Comparison of ENCODE assay signal across 21 cellular contexts in the genomic region with DNA sequence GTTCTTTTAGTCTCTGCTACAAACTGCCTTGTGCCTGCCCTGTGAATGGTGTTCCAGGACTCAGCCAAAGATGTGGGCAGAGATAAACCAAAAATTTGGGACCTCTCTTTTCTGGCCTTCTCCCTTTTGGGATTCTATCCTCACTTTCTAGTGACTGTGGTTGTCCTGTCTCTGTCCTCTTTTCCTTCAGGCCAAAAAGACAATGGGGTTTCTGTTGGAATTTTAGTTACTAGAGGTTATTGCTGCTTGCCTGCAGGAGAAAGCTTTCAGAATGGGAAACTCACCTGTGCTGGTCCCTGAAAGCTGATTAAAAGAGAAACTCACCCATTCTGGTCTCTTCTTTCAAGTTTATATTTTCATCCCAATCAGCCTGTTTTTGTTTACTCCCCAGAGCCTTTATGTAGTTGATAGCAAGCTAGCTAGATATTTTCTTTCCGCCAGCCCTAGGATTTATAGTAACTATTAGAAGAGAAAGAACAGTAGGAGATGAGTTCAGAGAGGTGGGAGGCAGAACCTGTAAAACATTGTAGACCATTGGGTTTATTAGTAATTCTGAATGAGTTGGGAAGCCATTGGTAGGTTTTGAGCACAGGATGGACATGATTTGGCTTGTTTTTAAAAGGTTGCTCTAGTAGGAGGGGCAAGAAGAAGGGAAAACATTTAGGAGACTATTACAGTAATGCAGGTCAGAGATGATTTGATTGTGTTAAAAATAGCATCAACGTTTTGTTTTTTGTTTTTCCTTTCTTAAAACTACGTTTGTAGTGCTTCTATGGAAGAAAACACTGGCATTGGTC.
A peak's percentile ranks its signal among the peaks of the same experiment; 100 is the strongest.
DNase-seq lines count a peak whose midpoint lies in the region; ATAC-seq, FAIRE-seq and TF ChIP-seq lines count a peak whose summit lies in the region.
"Had no signal": no experiment of that assay in that cellular context is flagged by ENCODE, and none has a peak within 500 bp of the region (broad histone marks: within the 10 kb centered on the region; RNA-seq: fewer than 3 reads in every experiment).

No MANE protein-coding gene starts in this region.

- H3K27me3 Mint-ChIP-seq in WTC11 (ENCODE audit: low read depth): no peaks in the 10 kb centered on the region
- H3K27me3 Mint-ChIP-seq in progenitor cell of endocrine pancreas: no peaks in the 10 kb centered on the region
- H3K27me3 Mint-ChIP-seq: activated naive CD4-positive, alpha-beta T cell treated with anti-CD3 and anti-CD28 coated beads, Interleukin-2, amount 50 U/mL, for 24 hours had no signal

- H3K9me3 Mint-ChIP-seq in WTC11 (no peaks in the 10 kb centered on the region), progenitor cell of endocrine pancreas (ENCODE audit: low read depth) (no peaks in the 10 kb centered on the region)
- H3K9me3 Mint-ChIP-seq: activated naive CD4-positive, alpha-beta T cell treated with anti-CD3 and anti-CD28 coated beads, Interleukin-2, amount 50 U/mL, for 24 hours had no signal

- DNase-seq in GM18507 (ENCODE audit: extremely low spot score, insufficient read length, low read depth): no peak
- no peak for DNase-seq in WTC11 (ENCODE audit: low spot score)
- no peak for DNase-seq in epithelial cell of prostate (ENCODE audit: low read depth, low spot score)
- no peak for DNase-seq in progenitor cell of endocrine pancreas (ENCODE audit: low spot score, unreplicated experiment)
- no peak for DNase-seq in dedifferentiated amniotic fluid mesenchymal stem cell (ENCODE audit: extremely low spot score)
- DNase-seq in pons (ENCODE audit: low spot score): no peak
- DNase-seq: activated CD8-positive, alpha-beta memory T cell treated with anti-CD3 and anti-CD28 coated beads for 24 hours; activated T-cell treated with anti-CD3 and anti-CD28 coated beads, Interleukin-2, amount 50 U/mL, for 48 hours; DND-41; left colon; NCI-H82 had no signal

- H3K4me3 Mint-ChIP-seq in WTC11 (no peak overlapping the region), progenitor cell of endocrine pancreas (ENCODE audit: low read depth) (no peak overlapping the region)
- H3K4me3 Mint-ChIP-seq: activated naive CD4-positive, alpha-beta T cell treated with anti-CD3 and anti-CD28 coated beads, Interleukin-2, amount 50 U/mL, for 24 hours had no signal

- peaks cover 44% of the 10 kb centered on the region for H3K4me1 Mint-ChIP-seq in WTC11
- peaks cover 39% of the 10 kb centered on the region for H3K4me1 Mint-ChIP-seq in progenitor cell of endocrine pancreas (ENCODE audit: low read depth)

- FAIRE-seq in GM18507 (lab: Jason Lieb, UNC): peak; percentile 59
- FAIRE-seq: H54, HepG2 had no signal

- CTCF ChIA-PET in WTC11 (lab: Charles Lee): no interaction called here

- H3K27ac Mint-ChIP-seq in WTC11 (peak overlapping the region; percentile 67), progenitor cell of endocrine pancreas (peak overlapping the region; percentile 13)
- H3K27ac Mint-ChIP-seq: activated naive CD4-positive, alpha-beta T cell treated with anti-CD3 and anti-CD28 coated beads, Interleukin-2, amount 50 U/mL, for 24 hours had no signal

- ATAC-seq in WTC11 (peak; percentile 51), HG03342 (IDR thresholded peaks at IDR 0.05; ENCODE audit: unreplicated experiment) (no peak), GM18519 (IDR thresholded peaks at IDR 0.05; ENCODE audit: low FRiP score, unreplicated experiment) (no peak)
- ATAC-seq: esophagus mucosa, gastroesophageal sphincter, HepG2, left colon, Panc1 had no signal

- H3K36me3 Mint-ChIP-seq in WTC11 (no peaks in the 10 kb centered on the region), progenitor cell of endocrine pancreas (ENCODE audit: insufficient read depth) (no peaks in the 10 kb centered on the region)
- H3K36me3 Mint-ChIP-seq: activated naive CD4-positive, alpha-beta T cell treated with anti-CD3 and anti-CD28 coated beads, Interleukin-2, amount 50 U/mL, for 24 hours had no signal

- POLR2A ChIA-PET in WTC11 (lab: Charles Lee): no interaction called here

- H3K27ac ChIP-seq in epithelial cell of prostate: peak overlapping the region; percentile 87
- H3K27ac ChIP-seq: gastroesophageal sphincter, SK-N-MC, tibial nerve had no signal

- TF ChIP-seq CTCF in WTC11 (IDR thresholded peaks at IDR 0.05) (no peak), progenitor cell of endocrine pancreas (IDR thresholded peaks at IDR 0.05; ENCODE audit: unreplicated experiment) (no peak)

TF ChIP-seq in WTC11, 78 proteins besides CTCF, POLR2A, EP300 and RAD21:
- TF ChIP-seq FOXP1 (CRISPR knock-in tag; IDR thresholded peaks at IDR 0.05; ENCODE audit: borderline replicate concordance) (no peak), ZBTB21 (CRISPR knock-in tag; IDR thresholded peaks at IDR 0.05; ENCODE audit: borderline replicate concordance) (no peak), NR3C1 (CRISPR knock-in tag; conservative IDR thresholded peaks at IDR 0.05; ENCODE audit: low read depth) (no peak), TEAD1 (CRISPR knock-in tag; IDR thresholded peaks at IDR 0.05) (no peak), GTF2I (CRISPR knock-in tag; conservative IDR thresholded peaks at IDR 0.05) (no peak), ZNF263 (CRISPR knock-in tag; IDR thresholded peaks at IDR 0.05; ENCODE audit: low read depth) (no peak), TEAD4 (CRISPR knock-in tag; IDR thresholded peaks at IDR 0.05) (no peak), RORB (CRISPR knock-in tag; IDR thresholded peaks at IDR 0.05) (no peak), MYBL2 (CRISPR knock-in tag; IDR thresholded peaks at IDR 0.05) (no peak)
- TF ChIP-seq, protein P1, sequence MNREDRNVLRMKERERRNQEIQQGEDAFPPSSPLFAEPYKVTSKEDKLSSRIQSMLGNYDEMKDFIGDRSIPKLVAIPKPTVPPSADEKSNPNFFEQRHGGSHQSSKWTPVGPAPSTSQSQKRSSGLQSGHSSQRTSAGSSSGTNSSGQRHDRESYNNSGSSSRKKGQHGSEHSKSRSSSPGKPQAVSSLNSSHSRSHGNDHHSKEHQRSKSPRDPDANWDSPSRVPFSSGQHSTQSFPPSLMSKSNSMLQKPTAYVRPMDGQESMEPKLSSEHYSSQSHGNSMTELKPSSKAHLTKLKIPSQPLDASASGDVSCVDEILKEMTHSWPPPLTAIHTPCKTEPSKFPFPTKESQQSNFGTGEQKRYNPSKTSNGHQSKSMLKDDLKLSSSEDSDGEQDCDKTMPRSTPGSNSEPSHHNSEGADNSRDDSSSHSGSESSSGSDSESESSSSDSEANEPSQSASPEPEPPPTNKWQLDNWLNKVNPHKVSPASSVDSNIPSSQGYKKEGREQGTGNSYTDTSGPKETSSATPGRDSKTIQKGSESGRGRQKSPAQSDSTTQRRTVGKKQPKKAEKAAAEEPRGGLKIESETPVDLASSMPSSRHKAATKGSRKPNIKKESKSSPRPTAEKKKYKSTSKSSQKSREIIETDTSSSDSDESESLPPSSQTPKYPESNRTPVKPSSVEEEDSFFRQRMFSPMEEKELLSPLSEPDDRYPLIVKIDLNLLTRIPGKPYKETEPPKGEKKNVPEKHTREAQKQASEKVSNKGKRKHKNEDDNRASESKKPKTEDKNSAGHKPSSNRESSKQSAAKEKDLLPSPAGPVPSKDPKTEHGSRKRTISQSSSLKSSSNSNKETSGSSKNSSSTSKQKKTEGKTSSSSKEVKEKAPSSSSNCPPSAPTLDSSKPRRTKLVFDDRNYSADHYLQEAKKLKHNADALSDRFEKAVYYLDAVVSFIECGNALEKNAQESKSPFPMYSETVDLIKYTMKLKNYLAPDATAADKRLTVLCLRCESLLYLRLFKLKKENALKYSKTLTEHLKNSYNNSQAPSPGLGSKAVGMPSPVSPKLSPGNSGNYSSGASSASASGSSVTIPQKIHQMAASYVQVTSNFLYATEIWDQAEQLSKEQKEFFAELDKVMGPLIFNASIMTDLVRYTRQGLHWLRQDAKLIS (CRISPR knock-in tag; IDR thresholded peaks at IDR 0.05; ENCODE audit: borderline replicate concordance): no peak
- TF ChIP-seq, protein P2, sequence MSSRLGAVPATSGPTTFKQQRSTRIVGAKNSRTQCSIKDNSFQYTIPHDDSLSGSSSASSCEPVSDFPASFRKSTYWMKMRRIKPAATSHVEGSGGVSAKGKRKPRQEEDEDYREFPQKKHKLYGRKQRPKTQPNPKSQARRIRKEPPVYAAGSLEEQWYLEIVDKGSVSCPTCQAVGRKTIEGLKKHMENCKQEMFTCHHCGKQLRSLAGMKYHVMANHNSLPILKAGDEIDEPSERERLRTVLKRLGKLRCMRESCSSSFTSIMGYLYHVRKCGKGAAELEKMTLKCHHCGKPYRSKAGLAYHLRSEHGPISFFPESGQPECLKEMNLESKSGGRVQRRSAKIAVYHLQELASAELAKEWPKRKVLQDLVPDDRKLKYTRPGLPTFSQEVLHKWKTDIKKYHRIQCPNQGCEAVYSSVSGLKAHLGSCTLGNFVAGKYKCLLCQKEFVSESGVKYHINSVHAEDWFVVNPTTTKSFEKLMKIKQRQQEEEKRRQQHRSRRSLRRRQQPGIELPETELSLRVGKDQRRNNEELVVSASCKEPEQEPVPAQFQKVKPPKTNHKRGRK (CRISPR knock-in tag; IDR thresholded peaks at IDR 0.05; ENCODE audit: borderline replicate concordance): no peak
- TF ChIP-seq, protein P3, sequence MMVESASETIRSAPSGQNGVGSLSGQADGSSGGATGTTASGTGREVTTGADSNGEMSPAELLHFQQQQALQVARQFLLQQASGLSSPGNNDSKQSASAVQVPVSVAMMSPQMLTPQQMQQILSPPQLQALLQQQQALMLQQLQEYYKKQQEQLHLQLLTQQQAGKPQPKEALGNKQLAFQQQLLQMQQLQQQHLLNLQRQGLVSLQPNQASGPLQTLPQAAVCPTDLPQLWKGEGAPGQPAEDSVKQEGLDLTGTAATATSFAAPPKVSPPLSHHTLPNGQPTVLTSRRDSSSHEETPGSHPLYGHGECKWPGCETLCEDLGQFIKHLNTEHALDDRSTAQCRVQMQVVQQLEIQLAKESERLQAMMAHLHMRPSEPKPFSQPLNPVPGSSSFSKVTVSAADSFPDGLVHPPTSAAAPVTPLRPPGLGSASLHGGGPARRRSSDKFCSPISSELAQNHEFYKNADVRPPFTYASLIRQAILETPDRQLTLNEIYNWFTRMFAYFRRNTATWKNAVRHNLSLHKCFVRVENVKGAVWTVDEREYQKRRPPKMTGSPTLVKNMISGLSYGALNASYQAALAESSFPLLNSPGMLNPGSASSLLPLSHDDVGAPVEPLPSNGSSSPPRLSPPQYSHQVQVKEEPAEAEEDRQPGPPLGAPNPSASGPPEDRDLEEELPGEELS (CRISPR knock-in tag; IDR thresholded peaks at IDR 0.05): no peak
- TF ChIP-seq, protein P4, sequence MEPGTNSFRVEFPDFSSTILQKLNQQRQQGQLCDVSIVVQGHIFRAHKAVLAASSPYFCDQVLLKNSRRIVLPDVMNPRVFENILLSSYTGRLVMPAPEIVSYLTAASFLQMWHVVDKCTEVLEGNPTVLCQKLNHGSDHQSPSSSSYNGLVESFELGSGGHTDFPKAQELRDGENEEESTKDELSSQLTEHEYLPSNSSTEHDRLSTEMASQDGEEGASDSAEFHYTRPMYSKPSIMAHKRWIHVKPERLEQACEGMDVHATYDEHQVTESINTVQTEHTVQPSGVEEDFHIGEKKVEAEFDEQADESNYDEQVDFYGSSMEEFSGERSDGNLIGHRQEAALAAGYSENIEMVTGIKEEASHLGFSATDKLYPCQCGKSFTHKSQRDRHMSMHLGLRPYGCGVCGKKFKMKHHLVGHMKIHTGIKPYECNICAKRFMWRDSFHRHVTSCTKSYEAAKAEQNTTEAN (CRISPR knock-in tag; IDR thresholded peaks at IDR 0.05): no peak
